Comparison of ENCODE assay signal across 8 cellular contexts in the genomic region with DNA sequence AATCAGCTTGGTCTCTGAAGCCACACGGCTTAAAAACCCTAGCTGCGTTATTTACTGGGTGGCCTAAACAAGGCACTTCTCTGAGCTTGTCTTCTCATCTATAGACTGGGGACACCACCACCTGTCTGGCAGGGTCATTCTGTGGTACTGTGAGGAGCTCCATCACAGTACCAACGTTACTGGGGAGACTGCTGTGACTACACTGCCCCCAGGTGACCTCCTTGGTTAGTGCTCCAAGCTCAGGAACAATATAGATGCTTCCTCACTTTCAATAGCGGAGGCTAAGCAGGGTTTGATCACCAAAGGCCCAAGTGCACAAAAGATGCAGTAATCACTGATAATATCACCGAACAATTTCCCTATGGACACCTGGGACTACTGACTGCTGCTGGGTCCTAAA. TPM values are rescaled to one million over a fixed set of nuclear protein-coding genes. Genes with fewer than 3 reads are reported as not detected.
DNase-seq lines count a peak whose midpoint lies in the region; ATAC-seq, FAIRE-seq and TF ChIP-seq lines count a peak whose summit lies in the region.

No MANE protein-coding gene starts in this region.

- TF ChIP-seq POLR2A in HepG2 (IDR thresholded peaks at IDR 0.05; ENCODE audit: insufficient read depth in 1 of 2, low read depth in 2 of 2, low read length in 2 of 2): no peak

- peak; percentile 95 for ATAC-seq in Panc1
- peak; percentile 98 for ATAC-seq in HepG2
- no peak for ATAC-seq in GM21360 (IDR thresholded peaks at IDR 0.05; ENCODE audit: unreplicated experiment)

- POLR2A ChIA-PET in Panc1 (lab: Charles Lee) (interaction anchor here (0.5 kb wide), 1 partner anchor 485 kb away, joined by 7 read pairs; no protein-coding TSS in a partner anchor), HepG2 (lab: Yijun Ruan, JAX) (interaction anchor here (1.0 to 1.6 kb wide), 5 partner anchors 12 to 56 kb away, joined by 3 to 13 read pairs (median 4); partner anchors contain the start of gene PRPF19)

- TF ChIP-seq CTCF in Panc1 (IDR thresholded peaks at IDR 0.05) (peak; percentile 79), HepG2 (CRISPR knock-in tag; IDR thresholded peaks at IDR 0.05) (peak; percentile 95)

- in situ Hi-C loops in Panc1 (cut with HindIII; ENCODE audit: low pct_unique_long_range_greater_than_20kb, low sequenced_read_pairs) (no loop called here), T47D (cut with HindIII; ENCODE audit: low pct_unique_long_range_greater_than_20kb, low sequenced_read_pairs) (no loop called here), HepG2 (cut with HindIII; ENCODE audit: extremely low pct_ligation_motif_present, low pct_unique_long_range_greater_than_20kb) (no loop called here)

- no peaks in the 10 kb centered on the region for H3K27me3 ChIP-seq in Panc1 (ENCODE audit: control insufficient read depth, insufficient read depth, low read length)
- no peaks in the 10 kb centered on the region for H3K27me3 ChIP-seq in HepG2 (ENCODE audit: control insufficient read depth in 1 of 2, insufficient read depth in 2 of 2, low read length in 2 of 2)

- no peak for TF ChIP-seq EP300 in HepG2 (IDR thresholded peaks at IDR 0.05; ENCODE audit: low read depth in 2 of 2, low read length in 2 of 2)
- no peak for TF ChIP-seq EP300 in HepG2 (CRISPR knock-in tag; IDR thresholded peaks at IDR 0.05; ENCODE audit: borderline replicate concordance)

- FAIRE-seq in HepG2 (lab: Jason Lieb, UNC): peak; percentile 90

- 75% methylated on average over 2 of the region's 5 CpGs for WGBS in HepG2 (ENCODE audit: low lambda C conversion rate)

- CTCF ChIA-PET in Panc1 (lab: Charles Lee): interaction anchor here (0.6 to 1.9 kb wide), 8 partner anchors 12 to 125 kb away, joined by 3 to 41 read pairs (median 6); partner anchors contain the start of gene PTGDR2
- CTCF ChIA-PET in HepG2 (lab: Yijun Ruan, JAX; ENCODE audit: low intra/inter-chr PET ratio, low total read pairs): interaction anchor here (0.8 to 4.3 kb wide), 5 partner anchors 12 to 112 kb away, joined by 3 to 81 read pairs (median 4); no protein-coding TSS in a partner anchor

- no peaks in the 10 kb centered on the region for H3K4me1 ChIP-seq in Panc1 (ENCODE audit: control insufficient read depth, insufficient read depth, low read length)
- H3K4me1 ChIP-seq in HepG2 (ENCODE audit: insufficient read depth, low read length): no peaks in the 10 kb centered on the region

- no peak overlapping the region for H3K27ac ChIP-seq in Panc1 (ENCODE audit: low read length)
- no peak overlapping the region for H3K27ac ChIP-seq in HepG2 (ENCODE audit: extremely low read length, insufficient read depth, low read length)

- H3K36me3 ChIP-seq in Panc1 (ENCODE audit: control insufficient read depth, insufficient read depth, low read length) (no peaks in the 10 kb centered on the region), HepG2 (replicated peaks in 1 of 2; ENCODE audit: control insufficient read depth in 1 of 2, insufficient read depth in 2 of 2, low read length in 2 of 2) (peaks cover 2 to 10% of the 10 kb centered on the region in 2 experiments; a peak in 3 of 5 replicates)

- BruUV-seq in Panc1 (replicated peaks; lab: Mats Ljungman, UMichigan) (no TSS peak), HepG2 (replicated peaks; lab: Mats Ljungman, UMichigan) (no TSS peak)

- H3K9me3 ChIP-seq in Panc1 (ENCODE audit: control insufficient read depth, insufficient read depth, low read depth, low read length) (no peaks in the 10 kb centered on the region), HepG2 (ENCODE audit: low read length) (no peaks in the 10 kb centered on the region)

- peak; percentile 67 for DNase-seq in activated effector memory CD4-positive, alpha-beta T cell treated with anti-CD3 and anti-CD28 coated beads, Interleukin-2, amount 50 U/mL, for 16 hours
- DNase-seq in activated effector memory CD4-positive, alpha-beta T cell treated with Interleukin-2 at 50 U/mL for 16 hours: no peak
- DNase-seq in HUDEP-2 (lab: John Stamatoyannopoulos, UW; ENCODE audit: unreplicated experiment in 76 of 76): peak in 46 of 76 experiments; percentile 4 to 64 (median 30)
- no peak for DNase-seq in Panc1 (ENCODE audit: low read depth, low spot score)
- DNase-seq in T47D (ENCODE audit: low read depth in 1 of 2, low spot score in 1 of 2): peak; percentile 49 to 83
- DNase-seq in HepG2 (ENCODE audit: low spot score): peak; percentile 66
- DNase-seq in ureter (ENCODE audit: low spot score): no peak

- H3K4me3 ChIP-seq in Panc1 (ENCODE audit: low read depth in 2 of 2, low read length in 2 of 2) (no peak overlapping the region), HepG2 (replicated peaks in 1 of 3; ENCODE audit: insufficient read depth in 1 of 3, low read depth in 2 of 3, low read length in 3 of 3) (no peak overlapping the region)

- H3K9ac ChIP-seq in HepG2 (ENCODE audit: insufficient read depth, low read depth, low read length): no peak overlapping the region

- no peaks in the 10 kb centered on the region for H4K20me1 ChIP-seq in HepG2 (ENCODE audit: insufficient read depth, low read length)

- no peaks in the 10 kb centered on the region for H3K79me2 ChIP-seq in HepG2 (ENCODE audit: insufficient read depth, low read length)

- intact Hi-C loops in Panc1 (cut with micrococcal nuclease; ENCODE audit: unreplicated experiment) (loop anchor here (1.0 to 5.0 kb wide), 2 partner anchors 56 to 110 kb away; no protein-coding TSS in a partner anchor), HepG2 (cut with micrococcal nuclease; ENCODE audit: unreplicated experiment) (loop anchor here (1.0 to 5.0 kb wide), 2 partner anchors 56 to 110 kb away; no protein-coding TSS in a partner anchor)

- H3K4me2 ChIP-seq in HepG2 (ENCODE audit: low read depth, low read length): no peak overlapping the region

- peak; percentile 93 for TF ChIP-seq RAD21 in HepG2 (CRISPR knock-in tag; IDR thresholded peaks at IDR 0.05)

- H2AFZ ChIP-seq in HepG2 (ENCODE audit: low read length): no peak overlapping the region

RNA-seq across cellular contexts. Expression of gene PRPF19, which starts 18.9 kb away (rescaled TPM):
- total RNA-seq in Panc1 (2021; ENCODE audit: unreplicated experiment) (149 TPM), HepG2 (2016; rRNA removed; fragmentation: Illumina TruSeq; extraction: Trizol) (91.1 and 115 TPM in 2 replicates), ureter (113 TPM)
- polyA plus RNA-seq in Panc1 (2012; ENCODE audit: insufficient read length): 198 TPM
- 16.1 and 16.4 TPM in 2 replicates for total RNA-seq in HepG2 (2016; cell fraction: cytosol; rRNA removed; fragmentation: Illumina TruSeq; extraction: Trizol; ENCODE audit: low read depth)
- 93.5 and 104 TPM in 2 replicates for total RNA-seq in HepG2 (2016; cell fraction: insoluble cytoplasmic fraction; rRNA removed; fragmentation: Illumina TruSeq; extraction: Trizol)
- total RNA-seq in HepG2 (2016; cell fraction: membrane; rRNA removed; fragmentation: Illumina TruSeq; extraction: Trizol): 37.9 and 40.5 TPM in 2 replicates
- total RNA-seq in HepG2 (2016; cell fraction: nucleus; rRNA removed; fragmentation: Illumina TruSeq; extraction: Trizol): 52.4 and 56.0 TPM in 2 replicates
- 25.0 and 27.4 TPM in 2 replicates for polyA plus RNA-seq in HepG2 (2011; rRNA removed)
- 19.8 and 29.8 TPM in 2 replicates for polyA plus RNA-seq in HepG2 (2011; cell fraction: cytosol; rRNA removed)
- polyA plus RNA-seq in HepG2 (2011; cell fraction: nucleus; rRNA removed): 32.6 and 32.8 TPM in 2 replicates
- polyA plus RNA-seq in HepG2 (2012): 56.0 and 62.2 TPM in 2 replicates
- polyA plus RNA-seq in HepG2 (2016; cell fraction: cytosol; fragmentation: Illumina TruSeq; extraction: Trizol; ENCODE audit: low read depth): 14.7 and 16.9 TPM in 2 replicates
- polyA plus RNA-seq in HepG2 (2016; cell fraction: insoluble cytoplasmic fraction; fragmentation: Illumina TruSeq; extraction: Trizol; ENCODE audit: low read depth): 125 and 138 TPM in 2 replicates
- polyA plus RNA-seq in HepG2 (2016; cell fraction: membrane; fragmentation: Illumina TruSeq; extraction: Trizol; ENCODE audit: low read depth): 33.6 and 36.5 TPM in 2 replicates
- polyA plus RNA-seq in HepG2 (2016; cell fraction: nucleus; fragmentation: Illumina TruSeq; extraction: Trizol; ENCODE audit: insufficient read depth, low read depth): 76.8 and 76.9 TPM in 2 replicates
- polyA minus RNA-seq in HepG2 (2011; rRNA and poly(A)+ RNA removed; ENCODE audit: low replicate concordance): 52.3 and 71.1 TPM in 2 replicates
- polyA minus RNA-seq in HepG2 (2011; cell fraction: cytosol; rRNA and poly(A)+ RNA removed): 22.3 and 28.6 TPM in 2 replicates
- 33.5 and 39.2 TPM in 2 replicates for polyA minus RNA-seq in HepG2 (2011; cell fraction: nucleus; rRNA and poly(A)+ RNA removed)

RNA-seq across cellular contexts. Expression of gene ZP1, which starts 20.2 kb away (rescaled TPM):
- total RNA-seq in Panc1 (2021; ENCODE audit: unreplicated experiment): not detected
- not detected for polyA plus RNA-seq in Panc1 (2012; ENCODE audit: insufficient read length)
- total RNA-seq in HepG2 (2016; rRNA removed; fragmentation: Illumina TruSeq; extraction: Trizol): not detected in 2 replicates
- total RNA-seq in HepG2 (2016; cell fraction: cytosol; rRNA removed; fragmentation: Illumina TruSeq; extraction: Trizol; ENCODE audit: low read depth): not detected in 2 replicates
- total RNA-seq in HepG2 (2016; cell fraction: insoluble cytoplasmic fraction; rRNA removed; fragmentation: Illumina TruSeq; extraction: Trizol): not detected in 2 replicates
- not detected in 2 replicates for total RNA-seq in HepG2 (2016; cell fraction: membrane; rRNA removed; fragmentation: Illumina TruSeq; extraction: Trizol)
- total RNA-seq in HepG2 (2016; cell fraction: nucleus; rRNA removed; fragmentation: Illumina TruSeq; extraction: Trizol): not detected in 2 replicates
- 0.16 and 0.26 TPM in 2 replicates for polyA plus RNA-seq in HepG2 (2011; rRNA removed)
- polyA plus RNA-seq in HepG2 (2011; cell fraction: cytosol; rRNA removed): 0.05 and 0.25 TPM in 2 replicates
- 0.82 and 1.1 TPM in 2 replicates for polyA plus RNA-seq in HepG2 (2011; cell fraction: nucleus; rRNA removed)
- polyA plus RNA-seq in HepG2 (2012): not detected in 2 replicates
- not detected in 2 replicates for polyA plus RNA-seq in HepG2 (2016; cell fraction: cytosol; fragmentation: Illumina TruSeq; extraction: Trizol; ENCODE audit: low read depth)
- polyA plus RNA-seq in HepG2 (2016; cell fraction: insoluble cytoplasmic fraction; fragmentation: Illumina TruSeq; extraction: Trizol; ENCODE audit: low read depth): not detected in 2 replicates
- not detected in 2 replicates for polyA plus RNA-seq in HepG2 (2016; cell fraction: membrane; fragmentation: Illumina TruSeq; extraction: Trizol; ENCODE audit: low read depth)
- polyA plus RNA-seq in HepG2 (2016; cell fraction: nucleus; fragmentation: Illumina TruSeq; extraction: Trizol; ENCODE audit: insufficient read depth, low read depth): not detected in 2 replicates
- not detected in 2 replicates for polyA minus RNA-seq in HepG2 (2011; rRNA and poly(A)+ RNA removed; ENCODE audit: low replicate concordance)
- not detected in 2 replicates for polyA minus RNA-seq in HepG2 (2011; cell fraction: cytosol; rRNA and poly(A)+ RNA removed)
- not detected in 2 replicates for polyA minus RNA-seq in HepG2 (2011; cell fraction: nucleus; rRNA and poly(A)+ RNA removed)
- total RNA-seq in ureter: not detected

RNA-seq across cellular contexts. Expression of gene TMEM109, which starts 26.4 kb away (rescaled TPM):
- total RNA-seq in Panc1 (2021; ENCODE audit: unreplicated experiment) (91.8 TPM), HepG2 (2016; rRNA removed; fragmentation: Illumina TruSeq; extraction: Trizol) (10.7 and 18.0 TPM in 2 replicates), ureter (86.8 TPM)
- 72.0 TPM for polyA plus RNA-seq in Panc1 (2012; ENCODE audit: insufficient read length)
- 4.0 TPM in 2 replicates for total RNA-seq in HepG2 (2016; cell fraction: cytosol; rRNA removed; fragmentation: Illumina TruSeq; extraction: Trizol; ENCODE audit: low read depth)
- 10.2 and 18.3 TPM in 2 replicates for total RNA-seq in HepG2 (2016; cell fraction: insoluble cytoplasmic fraction; rRNA removed; fragmentation: Illumina TruSeq; extraction: Trizol)
- total RNA-seq in HepG2 (2016; cell fraction: membrane; rRNA removed; fragmentation: Illumina TruSeq; extraction: Trizol): 8.4 and 9.5 TPM in 2 replicates
- total RNA-seq in HepG2 (2016; cell fraction: nucleus; rRNA removed; fragmentation: Illumina TruSeq; extraction: Trizol): 14.1 and 14.6 TPM in 2 replicates
- 7.7 and 12.2 TPM in 2 replicates for polyA plus RNA-seq in HepG2 (2011; rRNA removed)
- 9.5 and 10.2 TPM in 2 replicates for polyA plus RNA-seq in HepG2 (2011; cell fraction: cytosol; rRNA removed)
- 5.5 and 8.4 TPM in 2 replicates for polyA plus RNA-seq in HepG2 (2011; cell fraction: nucleus; rRNA removed)
- polyA plus RNA-seq in HepG2 (2012): 12.8 and 19.4 TPM in 2 replicates
- 3.7 TPM in 2 replicates for polyA plus RNA-seq in HepG2 (2016; cell fraction: cytosol; fragmentation: Illumina TruSeq; extraction: Trizol; ENCODE audit: low read depth)
- polyA plus RNA-seq in HepG2 (2016; cell fraction: insoluble cytoplasmic fraction; fragmentation: Illumina TruSeq; extraction: Trizol; ENCODE audit: low read depth): 12.7 and 13.2 TPM in 2 replicates
- polyA plus RNA-seq in HepG2 (2016; cell fraction: membrane; fragmentation: Illumina TruSeq; extraction: Trizol; ENCODE audit: low read depth): 8.3 and 10.0 TPM in 2 replicates
- 29.4 and 33.0 TPM in 2 replicates for polyA plus RNA-seq in HepG2 (2016; cell fraction: nucleus; fragmentation: Illumina TruSeq; extraction: Trizol; ENCODE audit: insufficient read depth, low read depth)
- polyA minus RNA-seq in HepG2 (2011; rRNA and poly(A)+ RNA removed; ENCODE audit: low replicate concordance): 9.0 and 55.3 TPM in 2 replicates
- 5.5 and 9.1 TPM in 2 replicates for polyA minus RNA-seq in HepG2 (2011; cell fraction: cytosol; rRNA and poly(A)+ RNA removed)
- 2.2 and 4.5 TPM in 2 replicates for polyA minus RNA-seq in HepG2 (2011; cell fraction: nucleus; rRNA and poly(A)+ RNA removed)

RNA-seq across cellular contexts. Expression of gene PTGDR2, which starts 31.8 kb away (rescaled TPM):
- total RNA-seq in Panc1 (2021; ENCODE audit: unreplicated experiment): not detected
- polyA plus RNA-seq in Panc1 (2012; ENCODE audit: insufficient read length): 0.07 TPM
- total RNA-seq in HepG2 (2016; rRNA removed; fragmentation: Illumina TruSeq; extraction: Trizol): 1.0 and 2.5 TPM in 2 replicates
- total RNA-seq in HepG2 (2016; cell fraction: cytosol; rRNA removed; fragmentation: Illumina TruSeq; extraction: Trizol; ENCODE audit: low read depth): 0.40 and 0.53 TPM in 2 replicates
- 1.1 and 2.4 TPM in 2 replicates for total RNA-seq in HepG2 (2016; cell fraction: insoluble cytoplasmic fraction; rRNA removed; fragmentation: Illumina TruSeq; extraction: Trizol)
- 1.1 and 1.3 TPM in 2 replicates for total RNA-seq in HepG2 (2016; cell fraction: membrane; rRNA removed; fragmentation: Illumina TruSeq; extraction: Trizol)
- total RNA-seq in HepG2 (2016; cell fraction: nucleus; rRNA removed; fragmentation: Illumina TruSeq; extraction: Trizol): 1.8 and 2.0 TPM in 2 replicates
- polyA plus RNA-seq in HepG2 (2011; rRNA removed): 1.9 and 2.1 TPM in 2 replicates
- 1.9 and 2.2 TPM in 2 replicates for polyA plus RNA-seq in HepG2 (2011; cell fraction: cytosol; rRNA removed)
- 1.7 and 1.8 TPM in 2 replicates for polyA plus RNA-seq in HepG2 (2011; cell fraction: nucleus; rRNA removed)
- polyA plus RNA-seq in HepG2 (2012): 1.7 and 2.1 TPM in 2 replicates
- polyA plus RNA-seq in HepG2 (2016; cell fraction: cytosol; fragmentation: Illumina TruSeq; extraction: Trizol; ENCODE audit: low read depth): 0.24 and 0.38 TPM in 2 replicates
- 1.1 and 1.2 TPM in 2 replicates for polyA plus RNA-seq in HepG2 (2016; cell fraction: insoluble cytoplasmic fraction; fragmentation: Illumina TruSeq; extraction: Trizol; ENCODE audit: low read depth)
- polyA plus RNA-seq in HepG2 (2016; cell fraction: membrane; fragmentation: Illumina TruSeq; extraction: Trizol; ENCODE audit: low read depth): 0.70 and 0.73 TPM in 2 replicates
- 2.8 and 3.2 TPM in 2 replicates for polyA plus RNA-seq in HepG2 (2016; cell fraction: nucleus; fragmentation: Illumina TruSeq; extraction: Trizol; ENCODE audit: insufficient read depth, low read depth)
- 9.7 TPM in 1 of 2 replicates, not detected in the other for polyA minus RNA-seq in HepG2 (2011; rRNA and poly(A)+ RNA removed; ENCODE audit: low replicate concordance)
- 2.4 and 3.0 TPM in 2 replicates for polyA minus RNA-seq in HepG2 (2011; cell fraction: cytosol; rRNA and poly(A)+ RNA removed)
- polyA minus RNA-seq in HepG2 (2011; cell fraction: nucleus; rRNA and poly(A)+ RNA removed): 0.64 and 0.99 TPM in 2 replicates
- 0.13 TPM for total RNA-seq in ureter

RNA-seq across cellular contexts. Expression of gene TMEM132A, which starts 36.7 kb away (rescaled TPM):
- 154 TPM for total RNA-seq in Panc1 (2021; ENCODE audit: unreplicated experiment)
- polyA plus RNA-seq in Panc1 (2012; ENCODE audit: insufficient read length): 211 TPM
- 8.4 and 32.9 TPM in 2 replicates for total RNA-seq in HepG2 (2016; rRNA removed; fragmentation: Illumina TruSeq; extraction: Trizol)
- 5.1 and 6.9 TPM in 2 replicates for total RNA-seq in HepG2 (2016; cell fraction: cytosol; rRNA removed; fragmentation: Illumina TruSeq; extraction: Trizol; ENCODE audit: low read depth)
- 6.9 and 31.8 TPM in 2 replicates for total RNA-seq in HepG2 (2016; cell fraction: insoluble cytoplasmic fraction; rRNA removed; fragmentation: Illumina TruSeq; extraction: Trizol)
- 11.9 and 13.4 TPM in 2 replicates for total RNA-seq in HepG2 (2016; cell fraction: membrane; rRNA removed; fragmentation: Illumina TruSeq; extraction: Trizol)
- 34.0 and 34.7 TPM in 2 replicates for total RNA-seq in HepG2 (2016; cell fraction: nucleus; rRNA removed; fragmentation: Illumina TruSeq; extraction: Trizol)
- polyA plus RNA-seq in HepG2 (2011; rRNA removed): 11.1 and 22.7 TPM in 2 replicates
- polyA plus RNA-seq in HepG2 (2011; cell fraction: cytosol; rRNA removed): 16.2 and 18.8 TPM in 2 replicates
- 103 and 122 TPM in 2 replicates for polyA plus RNA-seq in HepG2 (2011; cell fraction: nucleus; rRNA removed)
- 19.3 and 25.4 TPM in 2 replicates for polyA plus RNA-seq in HepG2 (2012)
- 3.3 and 4.8 TPM in 2 replicates for polyA plus RNA-seq in HepG2 (2016; cell fraction: cytosol; fragmentation: Illumina TruSeq; extraction: Trizol; ENCODE audit: low read depth)
- 7.6 and 10.7 TPM in 2 replicates for polyA plus RNA-seq in HepG2 (2016; cell fraction: insoluble cytoplasmic fraction; fragmentation: Illumina TruSeq; extraction: Trizol; ENCODE audit: low read depth)
- polyA plus RNA-seq in HepG2 (2016; cell fraction: membrane; fragmentation: Illumina TruSeq; extraction: Trizol; ENCODE audit: low read depth): 8.3 and 10.4 TPM in 2 replicates
- 64.1 and 72.1 TPM in 2 replicates for polyA plus RNA-seq in HepG2 (2016; cell fraction: nucleus; fragmentation: Illumina TruSeq; extraction: Trizol; ENCODE audit: insufficient read depth, low read depth)
- polyA minus RNA-seq in HepG2 (2011; rRNA and poly(A)+ RNA removed; ENCODE audit: low replicate concordance): 19.8 and 31.0 TPM in 2 replicates
- 15.7 and 16.8 TPM in 2 replicates for polyA minus RNA-seq in HepG2 (2011; cell fraction: cytosol; rRNA and poly(A)+ RNA removed)
- 19.7 and 26.0 TPM in 2 replicates for polyA minus RNA-seq in HepG2 (2011; cell fraction: nucleus; rRNA and poly(A)+ RNA removed)
- total RNA-seq in ureter: 8.0 TPM

Comparison
In these comparisons a context has a peak if more than half of its experiments do, and no peak if none do; other contexts are left out.
1. DNase-seq: peak in activated effector memory CD4-positive, alpha-beta T cell treated with anti-CD3 and anti-CD28 coated beads, Interleukin-2, amount 50 U/mL, for 16 hours (single experiment), HUDEP-2 (46 of 76), T47D (2 of 2) and HepG2 (single experiment); none in activated effector memory CD4-positive, alpha-beta T cell treated with Interleukin-2 at 50 U/mL for 16 hours (single experiment), Panc1 (single experiment) and ureter (single experiment).